8 cellular contexts compared by ENCODE assay signal in the genomic region with DNA sequence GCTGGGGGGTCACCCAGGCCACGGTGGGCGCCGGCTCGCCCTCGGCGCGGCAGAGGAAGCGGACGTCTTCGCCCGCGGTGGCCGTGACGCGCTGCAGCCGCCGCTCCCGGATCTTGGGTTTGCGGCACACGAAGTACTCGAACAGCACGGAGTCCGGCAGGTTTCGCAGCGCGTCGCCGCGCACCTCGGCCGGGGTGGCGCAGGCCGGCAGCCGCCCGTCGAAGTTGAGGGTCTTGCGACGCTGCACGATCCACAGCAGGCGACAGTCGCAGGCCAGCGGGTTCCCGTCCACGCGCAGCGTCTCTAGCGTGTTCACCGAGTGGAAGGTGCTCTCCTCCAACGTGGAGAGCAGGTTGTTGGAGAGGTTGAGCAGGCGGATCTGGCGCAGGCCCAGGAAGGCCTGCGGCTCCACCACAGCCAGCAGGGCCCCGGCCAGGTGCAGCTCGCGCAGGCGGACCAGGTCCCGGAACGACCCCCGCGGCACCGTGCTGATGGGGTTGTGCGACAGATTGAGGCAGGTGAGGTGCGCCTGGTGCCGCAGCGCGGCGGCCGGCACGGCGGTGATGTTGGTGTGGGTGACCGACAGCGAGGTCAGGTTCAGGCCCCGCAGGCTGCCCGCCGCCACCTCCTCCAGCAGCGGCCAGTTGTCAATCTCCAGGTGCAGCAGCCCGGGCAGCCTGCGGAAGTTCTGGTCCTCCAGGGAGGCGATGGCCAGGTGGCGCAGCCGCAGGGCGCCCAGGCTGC. TPM values are rescaled to one million over a fixed set of nuclear protein-coding genes. Genes with fewer than 3 reads are reported as not detected.
DNase-seq lines count a peak whose midpoint lies in the region; ATAC-seq and TF ChIP-seq lines count a peak whose summit lies in the region.

No MANE protein-coding gene starts in this region.

- TF ChIP-seq CTCF in DND-41 (IDR thresholded peaks at IDR 0.05; ENCODE audit: borderline replicate concordance, extremely low read depth, low read length, poor library complexity, severe bottlenecking) (no peak), chondrocyte (IDR thresholded peaks at IDR 0.05) (no peak), ovary (IDR thresholded peaks at IDR 0.05) (no peak)

- H3K9me3 Mint-ChIP-seq in chondrocyte (ENCODE audit: low read depth) = no peaks in the 10 kb centered on the region

- H3K4me3 ChIP-seq in DND-41 (ENCODE audit: low read depth in 1 of 2, low read length in 2 of 2) = no peak overlapping the region
- H3K4me3 ChIP-seq in ovary = peak overlapping the region; percentile 1

- H3K79me2 ChIP-seq in DND-41 (ENCODE audit: insufficient read depth, low read length) = no peaks in the 10 kb centered on the region

- H3K9ac ChIP-seq in DND-41 (ENCODE audit: low read depth, low read length) = no peak overlapping the region

- H3K27me3 ChIP-seq in DND-41 (ENCODE audit: insufficient read depth, low read length, poor library complexity) = no peaks in the 10 kb centered on the region
- peaks cover 11% of the 10 kb centered on the region for H3K27me3 ChIP-seq in ovary

- TF ChIP-seq EP300 in ovary (IDR thresholded peaks at IDR 0.05) = no peak

- H3K36me3 ChIP-seq in DND-41 (ENCODE audit: insufficient read depth, low read length) = no peaks in the 10 kb centered on the region
- H3K36me3 ChIP-seq in ovary = no peaks in the 10 kb centered on the region

- intact Hi-C loops in ovary (cut with DNase I) = no loop called here

- 0 out of 2 replicates have a peak overlapping the region, but pooled peaks have one; percentile 51 for H3K4me2 ChIP-seq in DND-41 (ENCODE audit: insufficient read depth, low read length)

- no peak overlapping the region for H3K27ac Mint-ChIP-seq in chondrocyte (ENCODE audit: unreplicated experiment)

- peaks cover 24% of the 10 kb centered on the region for H3K4me1 Mint-ChIP-seq in chondrocyte (ENCODE audit: low read depth)

- TF ChIP-seq POLR2A in ovary (IDR thresholded peaks at IDR 0.05) = no peak

- H3K27ac ChIP-seq in DND-41 (ENCODE audit: low read length) = no peak overlapping the region
- H3K27ac ChIP-seq in ovary = no peak overlapping the region

- H3K27me3 Mint-ChIP-seq in chondrocyte (ENCODE audit: low read depth) = peaks cover 13% of the 10 kb centered on the region

- 3 to 4% (median 3%) methylated on average over 42 to 82 of the region's 82 CpGs for WGBS in ovary, 3 donors

- ATAC-seq in DND-41 (ENCODE audit: insufficient read depth, low read depth) (no peak), GM18870 (IDR thresholded peaks at IDR 0.05; ENCODE audit: unreplicated experiment) (no peak)

- H3K36me3 Mint-ChIP-seq in chondrocyte (ENCODE audit: low read depth) = no peaks in the 10 kb centered on the region

- H3K4me1 ChIP-seq in DND-41 (ENCODE audit: insufficient read depth, low read length) (peaks cover 11% of the 10 kb centered on the region), ovary (ENCODE audit: insufficient read depth) (peaks cover 12% of the 10 kb centered on the region)

- peaks cover 9% of the 10 kb centered on the region; the same call in 1 of the 2 replicates for H4K20me1 ChIP-seq in DND-41 (ENCODE audit: insufficient read depth, low read length)

- no peak for DNase-seq in DND-41
- peak; percentile 43 for DNase-seq in KBM-7
- no peak for DNase-seq in chondrocyte (ENCODE audit: low spot score)
- DNase-seq in ovary = no peak
- DNase-seq in HuH-7.5 (ENCODE audit: low spot score) = no peak
- no peak for DNase-seq in LoVo (ENCODE audit: low spot score)
- no peak for DNase-seq in NK-92 (lab: John Stamatoyannopoulos, UW; ENCODE audit: unreplicated experiment)

- H3K9me3 ChIP-seq in DND-41 (ENCODE audit: insufficient read depth, low read length, severe bottlenecking) (no peaks in the 10 kb centered on the region), ovary (no peaks in the 10 kb centered on the region)

- H3K4me3 Mint-ChIP-seq in chondrocyte (ENCODE audit: unreplicated experiment) = peak overlapping the region; percentile 16

- no peak overlapping the region for H2AFZ ChIP-seq in DND-41 (ENCODE audit: low read depth, low read length)

- in situ Hi-C loops in KBM-7 (cut with MboI; ENCODE audit: low pct_unique_long_range_greater_than_20kb, low sequenced_read_pairs) = no loop called here

RNA-seq across cellular contexts. Expression of gene PEAK3, which starts 8.6 kb away (rescaled TPM):
- 0.31 to 0.50 TPM (median 0.38 TPM) in 3 replicates for total RNA-seq in chondrocyte
- under 1 TPM in 5 of 7 donors, not detected in 2; 0.11 to 0.62 (median 0.35) TPM for total RNA-seq in ovary
- polyA plus RNA-seq in ovary = under 1 TPM in 1 of 2 donors, not detected in 1; 0.10 TPM

RNA-seq across cellular contexts. Expression of gene LINGO3, which starts 17.3 kb away (rescaled TPM):
- total RNA-seq in chondrocyte (0.15 to 0.48 TPM in 2 of 3 replicates, not detected in the other), ovary (not detected)
- polyA plus RNA-seq in ovary = not detected

RNA-seq across cellular contexts. Expression of gene JSRP1, which starts 34.4 kb away (rescaled TPM):
- total RNA-seq in chondrocyte (0.42 to 0.51 TPM in 2 of 3 replicates, not detected in the other), ovary (under 1 TPM in 4 of 7 donors, not detected in 3; 0.30 to 0.92 (median 0.41) TPM)
- polyA plus RNA-seq in ovary = under 1 TPM in 1 of 2 donors, not detected in 1; 0.31 TPM

RNA-seq across cellular contexts. Expression of gene LSM7, which starts 37.8 kb away (rescaled TPM):
- total RNA-seq in chondrocyte (73.9 to 88.1 TPM (median 76.2 TPM) in 3 replicates), ovary (100 to 1,000 TPM in 2 of 7 donors, 10 to 100 TPM in 5; 59.4 to 159 (median 79.6) TPM)
- 100 to 1,000 TPM in 1 of 2 donors, 10 to 100 TPM in 1; 31.8 to 196 TPM for polyA plus RNA-seq in ovary

RNA-seq across cellular contexts. Expression of gene SPPL2B, which starts 37.9 kb away (rescaled TPM):
- total RNA-seq in chondrocyte (48.9 to 67.0 TPM (median 51.4 TPM) in 3 replicates), ovary (10 to 100 TPM; 33.5 to 66.6 (median 48.6) TPM)
- 10 to 100 TPM in 1 of 2 donors, 1 to 10 TPM in 1; 1.5 to 39.7 TPM for polyA plus RNA-seq in ovary
